In genomic region chr5:136028782-136029742, GRCh38 we compare ENCODE assay signal across 1 cellular context.
TF ChIP-seq lines count a peak whose summit lies in the region.

Gene TGFBI (plus strand): TSS chr5:136028988. CDS start chr5:136029056, 68 bp downstream.

TF ChIP-seq in K562, 482 proteins besides CTCF, POLR2A, EP300 and RAD21 (continued from another document):
- TF ChIP-seq ZNF407 (IDR thresholded peaks at IDR 0.05; ENCODE audit: low read depth) (no peak), ASH1L (IDR thresholded peaks at IDR 0.05; ENCODE audit: borderline replicate concordance, low read depth, partially characterized antibody) (no peak), CSDE1 (IDR thresholded peaks at IDR 0.05) (no peak), ZZZ3 (IDR thresholded peaks at IDR 0.05) (no peak)
- TF ChIP-seq, protein P1, sequence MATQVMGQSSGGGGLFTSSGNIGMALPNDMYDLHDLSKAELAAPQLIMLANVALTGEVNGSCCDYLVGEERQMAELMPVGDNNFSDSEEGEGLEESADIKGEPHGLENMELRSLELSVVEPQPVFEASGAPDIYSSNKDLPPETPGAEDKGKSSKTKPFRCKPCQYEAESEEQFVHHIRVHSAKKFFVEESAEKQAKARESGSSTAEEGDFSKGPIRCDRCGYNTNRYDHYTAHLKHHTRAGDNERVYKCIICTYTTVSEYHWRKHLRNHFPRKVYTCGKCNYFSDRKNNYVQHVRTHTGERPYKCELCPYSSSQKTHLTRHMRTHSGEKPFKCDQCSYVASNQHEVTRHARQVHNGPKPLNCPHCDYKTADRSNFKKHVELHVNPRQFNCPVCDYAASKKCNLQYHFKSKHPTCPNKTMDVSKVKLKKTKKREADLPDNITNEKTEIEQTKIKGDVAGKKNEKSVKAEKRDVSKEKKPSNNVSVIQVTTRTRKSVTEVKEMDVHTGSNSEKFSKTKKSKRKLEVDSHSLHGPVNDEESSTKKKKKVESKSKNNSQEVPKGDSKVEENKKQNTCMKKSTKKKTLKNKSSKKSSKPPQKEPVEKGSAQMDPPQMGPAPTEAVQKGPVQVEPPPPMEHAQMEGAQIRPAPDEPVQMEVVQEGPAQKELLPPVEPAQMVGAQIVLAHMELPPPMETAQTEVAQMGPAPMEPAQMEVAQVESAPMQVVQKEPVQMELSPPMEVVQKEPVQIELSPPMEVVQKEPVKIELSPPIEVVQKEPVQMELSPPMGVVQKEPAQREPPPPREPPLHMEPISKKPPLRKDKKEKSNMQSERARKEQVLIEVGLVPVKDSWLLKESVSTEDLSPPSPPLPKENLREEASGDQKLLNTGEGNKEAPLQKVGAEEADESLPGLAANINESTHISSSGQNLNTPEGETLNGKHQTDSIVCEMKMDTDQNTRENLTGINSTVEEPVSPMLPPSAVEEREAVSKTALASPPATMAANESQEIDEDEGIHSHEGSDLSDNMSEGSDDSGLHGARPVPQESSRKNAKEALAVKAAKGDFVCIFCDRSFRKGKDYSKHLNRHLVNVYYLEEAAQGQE (CRISPR knock-in tag; IDR thresholded peaks at IDR 0.05; ENCODE audit: low read depth): no peak
- TF ChIP-seq, protein P2, sequence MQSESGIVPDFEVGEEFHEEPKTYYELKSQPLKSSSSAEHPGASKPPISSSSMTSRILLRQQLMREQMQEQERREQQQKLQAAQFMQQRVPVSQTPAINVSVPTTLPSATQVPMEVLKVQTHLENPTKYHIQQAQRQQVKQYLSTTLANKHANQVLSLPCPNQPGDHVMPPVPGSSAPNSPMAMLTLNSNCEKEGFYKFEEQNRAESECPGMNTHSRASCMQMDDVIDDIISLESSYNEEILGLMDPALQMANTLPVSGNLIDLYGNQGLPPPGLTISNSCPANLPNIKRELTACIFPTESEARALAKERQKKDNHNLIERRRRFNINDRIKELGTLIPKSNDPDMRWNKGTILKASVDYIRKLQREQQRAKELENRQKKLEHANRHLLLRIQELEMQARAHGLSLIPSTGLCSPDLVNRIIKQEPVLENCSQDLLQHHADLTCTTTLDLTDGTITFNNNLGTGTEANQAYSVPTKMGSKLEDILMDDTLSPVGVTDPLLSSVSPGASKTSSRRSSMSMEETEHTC (IDR thresholded peaks at IDR 0.05): no peak
